Comparison of ENCODE assay signal across 8 cellular contexts in the genomic region with DNA sequence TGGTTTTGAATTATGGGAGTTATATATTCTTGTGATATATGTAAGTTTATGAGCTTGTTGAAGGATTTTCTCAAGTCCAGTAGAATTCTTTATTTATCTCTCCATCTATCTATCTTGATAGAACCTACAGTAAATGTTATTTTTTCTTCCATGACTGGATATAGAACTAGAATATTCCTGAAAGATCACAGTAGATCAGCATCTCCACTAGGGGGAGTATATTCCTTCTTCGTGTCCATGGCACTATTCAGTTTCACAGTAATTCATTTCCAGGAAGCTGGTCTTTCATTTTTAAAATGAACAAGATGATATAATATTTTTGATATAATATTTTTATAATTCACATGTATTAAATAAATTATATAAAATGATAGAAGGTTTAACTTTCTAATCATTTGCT. TPM values are rescaled to one million over a fixed set of nuclear protein-coding genes. Genes with fewer than 3 reads are reported as not detected.
A peak's percentile ranks its signal among the peaks of the same experiment; 100 is the strongest.
DNase-seq lines count a peak whose midpoint lies in the region; ATAC-seq, FAIRE-seq and TF ChIP-seq lines count a peak whose summit lies in the region.

No MANE protein-coding gene starts in this region.

- no peaks in the 10 kb centered on the region for H3K27me3 Mint-ChIP-seq in astrocyte (ENCODE audit: low read depth, unreplicated experiment)
- H3K27me3 Mint-ChIP-seq in activated T-cell treated with anti-CD3 and anti-CD28 coated beads, Interleukin-2, amount 50 U/mL, for 24 hours, result no peaks in the 10 kb centered on the region

- no peak overlapping the region for H3K4me3 Mint-ChIP-seq in astrocyte (ENCODE audit: unreplicated experiment)
- H3K4me3 Mint-ChIP-seq in activated T-cell treated with anti-CD3 and anti-CD28 coated beads, Interleukin-2, amount 50 U/mL, for 24 hours, result no peak overlapping the region

- H3K36me3 ChIP-seq in astrocyte (ENCODE audit: insufficient read depth, low read length), result no peaks in the 10 kb centered on the region

- no peak overlapping the region for H3K27ac ChIP-seq in astrocyte (ENCODE audit: low read depth, low read length)

- H4K20me1 ChIP-seq in astrocyte (ENCODE audit: insufficient read depth, low read length), result no peaks in the 10 kb centered on the region

- FAIRE-seq in astrocyte (lab: Jason Lieb, UNC), result no peak

- H3K4me1 ChIP-seq in astrocyte (ENCODE audit: insufficient read depth, low read length), result no peaks in the 10 kb centered on the region

- H3K4me1 Mint-ChIP-seq in astrocyte (ENCODE audit: low read depth, unreplicated experiment), result peaks cover 11% of the 10 kb centered on the region
- H3K4me1 Mint-ChIP-seq in activated T-cell treated with anti-CD3 and anti-CD28 coated beads, Interleukin-2, amount 50 U/mL, for 24 hours (ENCODE audit: low read depth), result no peaks in the 10 kb centered on the region

- ATAC-seq in GM18511 (IDR thresholded peaks at IDR 0.05; ENCODE audit: unreplicated experiment) (peak; percentile 64), HG02981 (IDR thresholded peaks at IDR 0.05; ENCODE audit: unreplicated experiment) (no peak)

- no peaks in the 10 kb centered on the region for H3K9me3 ChIP-seq in astrocyte (ENCODE audit: insufficient read depth, low read depth, low read length)

- peak; percentile 44 for TF ChIP-seq CTCF in astrocyte (IDR thresholded peaks at IDR 0.05; ENCODE audit: insufficient read depth, low read depth, low read length)

- no peak overlapping the region for H3K27ac Mint-ChIP-seq in astrocyte (ENCODE audit: unreplicated experiment)
- no peak overlapping the region for H3K27ac Mint-ChIP-seq in activated T-cell treated with anti-CD3 and anti-CD28 coated beads, Interleukin-2, amount 50 U/mL, for 24 hours

- peak; percentile 64 for DNase-seq in NCI-H1694 (lab: John Stamatoyannopoulos, UW)
- DNase-seq in astrocyte (ENCODE audit: low read depth), result no peak
- DNase-seq in midbrain (lab: John Stamatoyannopoulos, UW), result peak; percentile 4
- DNase-seq in activated T-cell treated with anti-CD3 and anti-CD28 coated beads, Interleukin-2, amount 50 U/mL, for 24 hours, result no peak
- DNase-seq in effector CD4-positive, alpha-beta T cell, result no peak
- DNase-seq in germinal center (ENCODE audit: low spot score), result no peak

- H3K9ac ChIP-seq in astrocyte (ENCODE audit: low read length), result no peak overlapping the region

- H3K4me3 ChIP-seq in astrocyte (ENCODE audit: insufficient read depth, low read depth, low read length), result no peak overlapping the region

- no peak overlapping the region for H2AFZ ChIP-seq in astrocyte (ENCODE audit: low read depth, low read length)

- H3K36me3 Mint-ChIP-seq in astrocyte (ENCODE audit: low read depth, unreplicated experiment), result no peaks in the 10 kb centered on the region
- H3K36me3 Mint-ChIP-seq in activated T-cell treated with anti-CD3 and anti-CD28 coated beads, Interleukin-2, amount 50 U/mL, for 24 hours (ENCODE audit: low read depth), result no peaks in the 10 kb centered on the region

- no peak overlapping the region for H3K4me2 ChIP-seq in astrocyte (ENCODE audit: low read length)

- no peaks in the 10 kb centered on the region for H3K79me2 ChIP-seq in astrocyte (ENCODE audit: insufficient read depth, low read length)

- H3K27me3 ChIP-seq in astrocyte (ENCODE audit: insufficient read depth, low read length), result no peaks in the 10 kb centered on the region

- H3K9me3 Mint-ChIP-seq in astrocyte (ENCODE audit: unreplicated experiment), result no peaks in the 10 kb centered on the region
- no peaks in the 10 kb centered on the region for H3K9me3 Mint-ChIP-seq in activated T-cell treated with anti-CD3 and anti-CD28 coated beads, Interleukin-2, amount 50 U/mL, for 24 hours

RNA-seq across cellular contexts. Expression of a gene that starts 18.8 kb away (rescaled TPM):
- not detected in 2 replicates for total RNA-seq in astrocyte

Comparison
In these comparisons a context has a peak if more than half of its experiments do, and no peak if none do; other contexts are left out.
1. DNase-seq: peak in NCI-H1694 (single experiment) and midbrain (single experiment); none in astrocyte (single experiment), activated T-cell treated with anti-CD3 and anti-CD28 coated beads, Interleukin-2, amount 50 U/mL, for 24 hours (single experiment), effector CD4-positive, alpha-beta T cell (single experiment) and germinal center (single experiment).